Comparison of ENCODE assay signal across 14 cellular contexts in genomic region chr10:131205556-131205955, GRCh38.
"Had no signal": no experiment of that assay in that cellular context is flagged by ENCODE, and none has a peak within 500 bp of the region (broad histone marks: within the 10 kb centered on the region; RNA-seq: fewer than 3 reads in every experiment).

No MANE protein-coding gene starts in this region.

- H3K27me3 Mint-ChIP-seq: memory B cell, type B pancreatic cell had no signal

- H3K9me3 ChIP-seq: body of pancreas, colonic mucosa, SJCRH30 had no signal

- H3K4me1 ChIP-seq: body of pancreas, colonic mucosa, SJCRH30 had no signal

- H3K27me3 ChIP-seq: body of pancreas, colonic mucosa, SJCRH30 had no signal

- H3K9me3 Mint-ChIP-seq: memory B cell, type B pancreatic cell had no signal

- H3K4me1 Mint-ChIP-seq: memory B cell; naive thymus-derived CD8-positive, alpha-beta T cell had no signal

- H3K4me3 ChIP-seq: body of pancreas, colonic mucosa, SJCRH30 had no signal

- DNase-seq: activated CD4-positive, alpha-beta T cell treated with anti-CD3 and anti-CD28 coated beads, Interleukin-2, amount 50 U/mL, for 1 hour; activated naive CD4-positive, alpha-beta T cell; caudate nucleus; colonic mucosa; effector CD4-positive, alpha-beta T cell; retina; SJCRH30; stimulated activated CD4-positive, alpha-beta T cell treated with anti-CD3 and anti-CD28 coated beads, Interleukin-2, amount 100 ng/mL, for 24 hours; stimulated activated naive CD8-positive, alpha-beta T cell treated with anti-CD3 and anti-CD28 coated beads, Interleukin-15, Interleukin-2, amounts not matched to agents 100 U/mL and 50 U/mL, for 24 hours had no signal

- FAIRE-seq: frontal cortex had no signal

- ATAC-seq: body of pancreas; naive thymus-derived CD8-positive, alpha-beta T cell; stimulated activated naive CD8-positive, alpha-beta T cell treated with anti-CD3 and anti-CD28 coated beads, Interleukin-15, Interleukin-2, amounts not matched to agents 100 U/mL and 50 U/mL, for 24 hours had no signal

- H3K36me3 ChIP-seq: colonic mucosa, SJCRH30 had no signal

- H3K27ac Mint-ChIP-seq: memory B cell; naive thymus-derived CD8-positive, alpha-beta T cell; type B pancreatic cell had no signal

- H3K4me3 Mint-ChIP-seq: memory B cell; naive thymus-derived CD8-positive, alpha-beta T cell; type B pancreatic cell had no signal

- H3K27ac ChIP-seq: body of pancreas, colonic mucosa, SJCRH30 had no signal

- H3K36me3 Mint-ChIP-seq: memory B cell; naive thymus-derived CD8-positive, alpha-beta T cell; type B pancreatic cell had no signal
